In the genomic region with DNA sequence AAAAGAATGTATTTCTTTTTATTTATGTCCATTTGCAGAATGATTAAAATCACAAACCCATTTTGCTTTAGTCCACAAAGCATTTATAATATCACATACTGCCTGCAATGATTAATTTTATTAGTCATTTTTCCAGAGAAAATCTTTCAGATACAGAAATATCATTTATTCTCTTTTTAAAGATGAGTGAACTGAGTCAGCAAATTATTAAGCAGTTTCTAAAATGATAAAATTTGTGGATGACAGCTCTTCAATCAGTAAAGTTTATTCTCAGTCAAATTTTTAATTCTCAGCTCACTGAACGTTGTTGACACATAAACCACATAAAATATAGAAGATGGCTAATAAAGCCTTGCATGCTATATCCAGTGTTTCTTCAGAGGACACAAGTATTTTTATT, we compare ENCODE assay signal across 27 cellular contexts.
A peak's percentile ranks its signal among the peaks of the same experiment; 100 is the strongest.
DNase-seq lines count a peak whose midpoint lies in the region; ATAC-seq, FAIRE-seq and TF ChIP-seq lines count a peak whose summit lies in the region.
"Had no signal": no experiment of that assay in that cellular context is flagged by ENCODE, and none has a peak within 500 bp of the region (broad histone marks: within the 10 kb centered on the region; RNA-seq: fewer than 3 reads in every experiment).

No MANE protein-coding gene starts in this region.

- H3K27me3 ChIP-seq in HepG2 (ENCODE audit: control insufficient read depth in 1 of 2, insufficient read depth in 2 of 2, low read length in 2 of 2) (no peaks in the 10 kb centered on the region), right lobe of liver (no peaks in the 10 kb centered on the region), astrocyte (ENCODE audit: insufficient read depth, low read length) (no peaks in the 10 kb centered on the region), endothelial cell of umbilical vein (ENCODE audit: control insufficient read depth in 2 of 2, insufficient read depth in 2 of 2, low read length in 2 of 2) (no peaks in the 10 kb centered on the region)

- TF ChIP-seq CTCF in HepG2 (CRISPR knock-in tag; IDR thresholded peaks at IDR 0.05) (no peak), right lobe of liver (IDR thresholded peaks at IDR 0.05) (no peak), astrocyte (IDR thresholded peaks at IDR 0.05; ENCODE audit: insufficient read depth, low read depth, low read length) (no peak), endothelial cell of umbilical vein (IDR thresholded peaks at IDR 0.05; ENCODE audit: extremely low read depth in 1 of 2, insufficient read depth in 1 of 2, low read depth in 1 of 2, low read length in 2 of 2) (no peak)

- no peak overlapping the region for H3K4me3 Mint-ChIP-seq in astrocyte (ENCODE audit: unreplicated experiment)
- H3K4me3 Mint-ChIP-seq: B cell; CD4-positive, alpha-beta T cell; CD8-positive, alpha-beta T cell had no signal

- ATAC-seq in HepG2: no peak
- ATAC-seq in right lobe of liver: no peak
- ATAC-seq in HG03108 (IDR thresholded peaks at IDR 0.05; ENCODE audit: unreplicated experiment): no peak
- ATAC-seq: A549; CD8-positive, alpha-beta T cell; GM12878 had no signal

- POLR2A ChIA-PET in HepG2 (lab: Yijun Ruan, JAX) (no interaction called here), endothelial cell of umbilical vein (lab: Charles Lee) (no interaction called here)

- H3K9me3 Mint-ChIP-seq in astrocyte (ENCODE audit: unreplicated experiment): no peaks in the 10 kb centered on the region

- no peak overlapping the region for H3K4me3 ChIP-seq in HepG2 (replicated peaks in 1 of 3; ENCODE audit: insufficient read depth in 1 of 3, low read depth in 2 of 3, low read length in 3 of 3)
- H3K4me3 ChIP-seq in right lobe of liver: no peak overlapping the region
- H3K4me3 ChIP-seq in astrocyte (ENCODE audit: insufficient read depth, low read depth, low read length): no peak overlapping the region
- no peak overlapping the region for H3K4me3 ChIP-seq in endothelial cell of umbilical vein (replicated peaks in 1 of 3; ENCODE audit: insufficient read depth in 1 of 3, low read depth in 1 of 3, low read length in 3 of 3)
- H3K4me3 ChIP-seq: A549; BLaER1 treated with 17β-estradiol and CSF1 and Interleukin-3, amounts not matched to agents 10 nM and 100 nM; GM12878 had no signal

- no peaks in the 10 kb centered on the region for H3K4me1 Mint-ChIP-seq in astrocyte (ENCODE audit: low read depth, unreplicated experiment)
- H3K4me1 Mint-ChIP-seq: B cell had no signal

- no TSS peak for BruUV-seq in HepG2 (replicated peaks; lab: Mats Ljungman, UMichigan)
- BruUV-seq in endothelial cell of umbilical vein (replicated peaks; lab: Mats Ljungman, UMichigan): no TSS peak

- H4K20me1 ChIP-seq in HepG2 (ENCODE audit: insufficient read depth, low read length): no peaks in the 10 kb centered on the region
- H4K20me1 ChIP-seq in astrocyte (ENCODE audit: insufficient read depth, low read length): no peaks in the 10 kb centered on the region
- H4K20me1 ChIP-seq in endothelial cell of umbilical vein (replicated peaks; ENCODE audit: control insufficient read depth, extremely low read depth, insufficient read depth, low read length): no peaks in the 10 kb centered on the region
- H4K20me1 ChIP-seq: BLaER1 treated with 17β-estradiol and CSF1 and Interleukin-3, amounts not matched to agents 10 nM and 100 nM had no signal

- in situ Hi-C loops in HepG2 (cut with HindIII; ENCODE audit: extremely low pct_ligation_motif_present, low pct_unique_long_range_greater_than_20kb): no loop called here

- H3K36me3 ChIP-seq in HepG2 (replicated peaks in 1 of 2; ENCODE audit: control insufficient read depth in 1 of 2, insufficient read depth in 2 of 2, low read length in 2 of 2) (no peaks in the 10 kb centered on the region), right lobe of liver (no peaks in the 10 kb centered on the region), astrocyte (ENCODE audit: insufficient read depth, low read length) (no peaks in the 10 kb centered on the region), endothelial cell of umbilical vein (ENCODE audit: control insufficient read depth in 2 of 2, extremely low read depth in 1 of 2, insufficient read depth in 2 of 2, low read length in 2 of 2) (no peaks in the 10 kb centered on the region)
- H3K36me3 ChIP-seq: BLaER1 treated with 17β-estradiol and CSF1 and Interleukin-3, amounts not matched to agents 10 nM and 100 nM had no signal

- intact Hi-C loops in HepG2 (cut with micrococcal nuclease; ENCODE audit: unreplicated experiment): no loop called here
- intact Hi-C loops in right lobe of liver (cut with DNase I): no loop called here
- intact Hi-C loops in endothelial cell of umbilical vein (cut with micrococcal nuclease): no loop called here

- dilution Hi-C loops in endothelial cell of umbilical vein (cut with MboI; ENCODE audit: extremely low pct_ligation_motif_present, low sequenced_read_pairs): no loop called here

- no peaks in the 10 kb centered on the region for H3K9me1 ChIP-seq in endothelial cell of umbilical vein (replicated peaks; ENCODE audit: control insufficient read depth, extremely low read depth, insufficient read depth, low read length)

- no peak for TF ChIP-seq RAD21 in HepG2 (CRISPR knock-in tag; IDR thresholded peaks at IDR 0.05)

- WGBS in HepG2 (ENCODE audit: low lambda C conversion rate): 6% methylated on average over 1 of the region's 1 CpG
- 43% methylated on average over 1 of the region's 1 CpG for whole genome bisulfite sequencing in right lobe of liver (ENCODE audit: insufficient coverage, low coverage, low lambda C conversion rate, missing lambda C conversion rate)

- no peak overlapping the region for H3K27ac Mint-ChIP-seq in astrocyte (ENCODE audit: unreplicated experiment)
- H3K27ac Mint-ChIP-seq: B cell; CD4-positive, alpha-beta T cell; CD8-positive, alpha-beta T cell had no signal

- no peaks in the 10 kb centered on the region for H3K27me3 Mint-ChIP-seq in astrocyte (ENCODE audit: low read depth, unreplicated experiment)
- H3K27me3 Mint-ChIP-seq: B cell; CD4-positive, alpha-beta T cell had no signal

- DNase-seq in HepG2 (ENCODE audit: low spot score): no peak
- no peak for DNase-seq in right lobe of liver
- no peak for DNase-seq in astrocyte (ENCODE audit: low read depth)
- DNase-seq in endothelial cell of umbilical vein (ENCODE audit: low read depth, low spot score): no peak
- no peak for DNase-seq in HuH-7.5 (ENCODE audit: low spot score)
- DNase-seq in SHP77 treated with DMSO at 0.1 percent for 48 hours (lab: John Stamatoyannopoulos, UW): no peak
- DNase-seq: AML-193; Caco-2; Calu3; CD4-positive, alpha-beta T cell; DMS 273 treated with DMSO at 0.1 percent for 48 hours; DMS153; DMS53; DMS79; DND-41; EL; GDM1 had no signal

- no peaks in the 10 kb centered on the region for H3K79me2 ChIP-seq in HepG2 (ENCODE audit: insufficient read depth, low read length)
- no peaks in the 10 kb centered on the region for H3K79me2 ChIP-seq in astrocyte (ENCODE audit: insufficient read depth, low read length)
- no peaks in the 10 kb centered on the region for H3K79me2 ChIP-seq in endothelial cell of umbilical vein (ENCODE audit: control insufficient read depth, insufficient read depth, low read length)

- H3K27ac ChIP-seq in HepG2 (ENCODE audit: extremely low read length, insufficient read depth, low read length): no peak overlapping the region
- no peak overlapping the region for H3K27ac ChIP-seq in right lobe of liver
- H3K27ac ChIP-seq in astrocyte (ENCODE audit: low read depth, low read length): no peak overlapping the region
- no peak overlapping the region for H3K27ac ChIP-seq in endothelial cell of umbilical vein (ENCODE audit: insufficient read depth, low read depth, low read length)
- H3K27ac ChIP-seq: 22Rv1; A549; BLaER1 treated with 17β-estradiol and CSF1 and Interleukin-3, amounts not matched to agents 10 nM and 100 nM; C4-2B had no signal

- H3K4me1 ChIP-seq in HepG2 (ENCODE audit: insufficient read depth, low read length) (no peaks in the 10 kb centered on the region), right lobe of liver (no peaks in the 10 kb centered on the region), astrocyte (ENCODE audit: insufficient read depth, low read length) (no peaks in the 10 kb centered on the region), endothelial cell of umbilical vein (ENCODE audit: control insufficient read depth, extremely low read depth, insufficient read depth, low read length) (no peaks in the 10 kb centered on the region)
- H3K4me1 ChIP-seq: A549; BLaER1 treated with 17β-estradiol and CSF1 and Interleukin-3, amounts not matched to agents 10 nM and 100 nM; Caco-2 had no signal

- H3K36me3 Mint-ChIP-seq in astrocyte (ENCODE audit: low read depth, unreplicated experiment): no peaks in the 10 kb centered on the region
- H3K36me3 Mint-ChIP-seq: CD8-positive, alpha-beta T cell had no signal

- no peak overlapping the region for H2AFZ ChIP-seq in HepG2 (ENCODE audit: low read length)
- H2AFZ ChIP-seq in astrocyte (ENCODE audit: low read depth, low read length): no peak overlapping the region
- H2AFZ ChIP-seq in endothelial cell of umbilical vein (ENCODE audit: low read depth, low read length): no peak overlapping the region

- TF ChIP-seq POLR2A in HepG2 (IDR thresholded peaks at IDR 0.05; ENCODE audit: insufficient read depth in 1 of 2, low read depth in 2 of 2, low read length in 2 of 2) (no peak), right lobe of liver (IDR thresholded peaks at IDR 0.05) (no peak), endothelial cell of umbilical vein (IDR thresholded peaks at IDR 0.05; ENCODE audit: low read depth, low read length) (no peak)

- FAIRE-seq in HepG2 (lab: Jason Lieb, UNC): no peak
- FAIRE-seq in astrocyte (lab: Jason Lieb, UNC): peak; percentile 72
- peak; percentile 77 for FAIRE-seq in endothelial cell of umbilical vein (lab: Jason Lieb, UNC)
- FAIRE-seq: A549, GM12878, GM12892, GM18507 had no signal

- TF ChIP-seq EP300 in HepG2 (IDR thresholded peaks at IDR 0.05; ENCODE audit: low read depth in 2 of 2, low read length in 2 of 2) (no peak), HepG2 (CRISPR knock-in tag; IDR thresholded peaks at IDR 0.05; ENCODE audit: borderline replicate concordance) (no peak)

- H3K9ac ChIP-seq in HepG2 (ENCODE audit: insufficient read depth, low read depth, low read length) (no peak overlapping the region), astrocyte (ENCODE audit: low read length) (no peak overlapping the region), endothelial cell of umbilical vein (replicated peaks; ENCODE audit: extremely low read depth, insufficient read depth, low read length) (no peak overlapping the region)
- H3K9ac ChIP-seq: BLaER1 treated with 17β-estradiol and CSF1 and Interleukin-3, amounts not matched to agents 10 nM and 100 nM had no signal

- H3K4me2 ChIP-seq in HepG2 (ENCODE audit: low read depth, low read length): no peak overlapping the region
- H3K4me2 ChIP-seq in astrocyte (ENCODE audit: low read length): no peak overlapping the region
- H3K4me2 ChIP-seq in endothelial cell of umbilical vein (ENCODE audit: insufficient read depth, low read length): no peak overlapping the region
- H3K4me2 ChIP-seq: A549; BLaER1 treated with 17β-estradiol and CSF1 and Interleukin-3, amounts not matched to agents 10 nM and 100 nM had no signal

- CTCF ChIA-PET in HepG2 (lab: Yijun Ruan, JAX; ENCODE audit: low intra/inter-chr PET ratio, low total read pairs): no interaction called here
- CTCF ChIA-PET in endothelial cell of umbilical vein (lab: Charles Lee): no interaction called here

- no peaks in the 10 kb centered on the region for H3K9me3 ChIP-seq in HepG2 (ENCODE audit: low read length)
- H3K9me3 ChIP-seq in right lobe of liver: no peaks in the 10 kb centered on the region
- no peaks in the 10 kb centered on the region for H3K9me3 ChIP-seq in astrocyte (ENCODE audit: insufficient read depth, low read depth, low read length)
- no peaks in the 10 kb centered on the region for H3K9me3 ChIP-seq in endothelial cell of umbilical vein (replicated peaks; ENCODE audit: control insufficient read depth, insufficient read depth, low read length)
- H3K9me3 ChIP-seq: A549, Caco-2 had no signal
